In genomic region chrX:150365051-150365952, GRCh38 we compare ENCODE assay signal across 8 cellular contexts. TPM values are rescaled to one million over a fixed set of nuclear protein-coding genes. Genes with fewer than 3 reads are reported as not detected.
DNase-seq lines count a peak whose midpoint lies in the region; ATAC-seq and TF ChIP-seq lines count a peak whose summit lies in the region.

No MANE protein-coding gene starts in this region.

- H3K4me1 ChIP-seq in endodermal cell (ENCODE audit: control insufficient read depth, insufficient read depth, low read length) (no peaks in the 10 kb centered on the region), mesenchymal stem cell (ENCODE audit: control insufficient read depth, insufficient read depth, low read depth, low read length) (peaks cover 12% of the 10 kb centered on the region)

- H4K8ac ChIP-seq in mesenchymal stem cell (ENCODE audit: low read length), result no peak overlapping the region

- CTCF ChIA-PET in GM10248 (lab: Yijun Ruan, JAX), result no interaction called here
- CTCF ChIA-PET in activated CD4-positive, alpha-beta memory T cell treated with anti-CD3 and anti-CD28 coated beads, Interleukin-2, amount 10 ng/mL, durations not matched to agents 7 days and 5 days (lab: Charles Lee), result interaction anchor here (0.8 to 3.6 kb wide), 9 partner anchors 11 to 203 kb away, joined by 3 to 36 read pairs (median 4); no protein-coding TSS in a partner anchor

- H3K36me3 ChIP-seq in endodermal cell (ENCODE audit: control insufficient read depth, insufficient read depth, low read length), result no peaks in the 10 kb centered on the region
- H3K36me3 ChIP-seq in mesenchymal stem cell (ENCODE audit: control insufficient read depth in 1 of 2, insufficient read depth in 2 of 2, low read depth in 1 of 2, low read length in 2 of 2), result no peaks in the 10 kb centered on the region

- no peaks in the 10 kb centered on the region for H3K79me1 ChIP-seq in mesenchymal stem cell (replicated peaks; ENCODE audit: low read length, poor library complexity, severe bottlenecking)

- WGBS in endodermal cell (ENCODE audit: insufficient coverage in 1 of 2, insufficient read length in 1 of 2), 2 experiments, result 1% methylated on average over 68 of the region's 75 CpGs; no CpG with 5 or more reads in 1 of the 2 experiments
- 1% methylated on average over 35 of the region's 75 CpGs for WGBS in mesenchymal stem cell

- H3K18ac ChIP-seq in mesenchymal stem cell (ENCODE audit: low read depth in 1 of 2, low read length in 2 of 2), result peak overlapping the region; percentile 21 to 85

- H2AK5ac ChIP-seq in mesenchymal stem cell (ENCODE audit: low read length, severe bottlenecking), result no peak overlapping the region

- H3K4me3 ChIP-seq in endodermal cell (ENCODE audit: low read length) (peak overlapping the region; percentile 74), mesenchymal stem cell (ENCODE audit: insufficient read depth in 1 of 2, low read depth in 1 of 2, low read length in 2 of 2) (peak overlapping the region; percentile 72 to 82)

- POLR2A ChIA-PET in GM10248 (lab: Yijun Ruan, JAX), result no interaction called here
- POLR2A ChIA-PET in activated CD4-positive, alpha-beta memory T cell treated with anti-CD3 and anti-CD28 coated beads, Interleukin-2, amount 10 ng/mL, durations not matched to agents 7 days and 5 days (lab: Charles Lee), result interaction anchor here (1.8 to 2.4 kb wide), 4 partner anchors 12 to 205 kb away, joined by 4 to 11 read pairs (median 9); no protein-coding TSS in a partner anchor

- peaks cover 16% of the 10 kb centered on the region for H3K27me3 Mint-ChIP-seq in activated CD4-positive, alpha-beta memory T cell treated with anti-CD3 and anti-CD28 coated beads, Interleukin-2, amount 10 ng/mL, durations not matched to agents 7 days and 5 days
- peaks cover 57% of the 10 kb centered on the region for H3K27me3 Mint-ChIP-seq in endodermal cell (ENCODE audit: insufficient read depth)

- H3K4me2 ChIP-seq in mesenchymal stem cell (ENCODE audit: low read length, poor library complexity, severe bottlenecking), result peak overlapping the region; percentile 87

- ATAC-seq in stimulated activated effector memory CD8-positive, alpha-beta T cell treated with anti-CD3 and anti-CD28 coated beads, Interleukin-12 subunit alpha, Interleukin-12 subunit beta, amount 100 ng/mL, for 72 hours, result peak; percentile 57
- no peak for ATAC-seq in HG02840 (IDR thresholded peaks at IDR 0.05; ENCODE audit: low FRiP score, unreplicated experiment)

- H3K27ac ChIP-seq in endodermal cell (ENCODE audit: low read depth, low read length), result peak overlapping the region; percentile 83
- H3K27ac ChIP-seq in mesenchymal stem cell (ENCODE audit: low read length, poor library complexity, severe bottlenecking), result peak overlapping the region; percentile 87

- TF ChIP-seq CTCF in GM10248 (IDR thresholded peaks at IDR 0.05; ENCODE audit: control extremely low read depth, extremely low read depth, low read depth, missing control alignments) (peak; percentile 16), endodermal cell (conservative IDR thresholded peaks at IDR 0.05) (peak; percentile 76)

- H2BK120ac ChIP-seq in mesenchymal stem cell (ENCODE audit: low read depth, low read length), result no peak overlapping the region

- DNase-seq in GM10248 (ENCODE audit: extremely low spot score), result peak; percentile 21
- peak; percentile 4 for DNase-seq in NCI-H446 treated with DMSO at 0.1 percent for 48 hours (lab: John Stamatoyannopoulos, UW)
- peak; percentile 75 for DNase-seq in activated CD4-positive, alpha-beta memory T cell treated with anti-CD3 and anti-CD28 coated beads, Interleukin-2, amount 10 ng/mL, durations not matched to agents 7 days and 5 days
- peak; percentile 89 for DNase-seq in endodermal cell
- peak; percentile 71 for DNase-seq in mesenchymal stem cell
- peak; percentile 61 to 82 for DNase-seq in stimulated activated effector memory CD8-positive, alpha-beta T cell treated with anti-CD3 and anti-CD28 coated beads, Interleukin-12 subunit alpha, Interleukin-12 subunit beta, amount 100 ng/mL, for 72 hours (ENCODE audit: low spot score in 2 of 2)
- DNase-seq in OCI-M2 (lab: John Stamatoyannopoulos, UW; ENCODE audit: unreplicated experiment), result no peak

- no peaks in the 10 kb centered on the region for H3K9me3 Mint-ChIP-seq in activated CD4-positive, alpha-beta memory T cell treated with anti-CD3 and anti-CD28 coated beads, Interleukin-2, amount 10 ng/mL, durations not matched to agents 7 days and 5 days
- peaks cover 47% of the 10 kb centered on the region for H3K9me3 Mint-ChIP-seq in endodermal cell
- no peaks in the 10 kb centered on the region for H3K9me3 Mint-ChIP-seq in stimulated activated effector memory CD8-positive, alpha-beta T cell treated with anti-CD3 and anti-CD28 coated beads, Interleukin-12 subunit alpha, Interleukin-12 subunit beta, amount 100 ng/mL, for 72 hours

- H2BK15ac ChIP-seq in mesenchymal stem cell (ENCODE audit: low read depth, poor library complexity, severe bottlenecking), result no peak overlapping the region

- H3K14ac ChIP-seq in mesenchymal stem cell (ENCODE audit: low read length in 2 of 2), result peak overlapping the region in 1 of 2 experiments; percentile 8

- peaks cover 24% of the 10 kb centered on the region for H3K4me1 Mint-ChIP-seq in activated CD4-positive, alpha-beta memory T cell treated with anti-CD3 and anti-CD28 coated beads, Interleukin-2, amount 10 ng/mL, durations not matched to agents 7 days and 5 days
- H3K4me1 Mint-ChIP-seq in endodermal cell, result peaks cover 13% of the 10 kb centered on the region
- H3K4me1 Mint-ChIP-seq in stimulated activated effector memory CD8-positive, alpha-beta T cell treated with anti-CD3 and anti-CD28 coated beads, Interleukin-12 subunit alpha, Interleukin-12 subunit beta, amount 100 ng/mL, for 72 hours, result peaks cover 28% of the 10 kb centered on the region

- H2AFZ ChIP-seq in mesenchymal stem cell (ENCODE audit: low read depth, low read length), result peak overlapping the region; percentile 10

- H3K4me3 Mint-ChIP-seq in activated CD4-positive, alpha-beta memory T cell treated with anti-CD3 and anti-CD28 coated beads, Interleukin-2, amount 10 ng/mL, durations not matched to agents 7 days and 5 days, result peak overlapping the region; percentile 79
- H3K4me3 Mint-ChIP-seq in endodermal cell, result peak overlapping the region; percentile 54
- H3K4me3 Mint-ChIP-seq in stimulated activated effector memory CD8-positive, alpha-beta T cell treated with anti-CD3 and anti-CD28 coated beads, Interleukin-12 subunit alpha, Interleukin-12 subunit beta, amount 100 ng/mL, for 72 hours, result peak overlapping the region; percentile 91

- no peak overlapping the region for H3K9ac ChIP-seq in endodermal cell (ENCODE audit: extremely low read depth, low read length, poor library complexity, severe bottlenecking)
- peak overlapping the region; percentile 94 for H3K9ac ChIP-seq in mesenchymal stem cell (ENCODE audit: low read length)

- peak overlapping the region in 1 of 2 experiments; percentile 31 for H2BK12ac ChIP-seq in mesenchymal stem cell (ENCODE audit: low read length in 2 of 2)

- H3K9me3 ChIP-seq in endodermal cell (ENCODE audit: control insufficient read depth, low read length) (no peaks in the 10 kb centered on the region), mesenchymal stem cell (ENCODE audit: control insufficient read depth, low read length) (peaks cover 6% of the 10 kb centered on the region)

- peak overlapping the region; percentile 75 for H4K91ac ChIP-seq in mesenchymal stem cell (ENCODE audit: low read length)

- peaks cover 50% of the 10 kb centered on the region for H3K27me3 ChIP-seq in endodermal cell (ENCODE audit: control insufficient read depth, insufficient read depth, low read length, poor library complexity, severe bottlenecking)
- peaks cover 0 to 12% of the 10 kb centered on the region in 2 experiments for H3K27me3 ChIP-seq in mesenchymal stem cell (ENCODE audit: control insufficient read depth in 1 of 2, insufficient read depth in 1 of 2, low read length in 2 of 2)

- no peaks in the 10 kb centered on the region for H3K36me3 Mint-ChIP-seq in activated CD4-positive, alpha-beta memory T cell treated with anti-CD3 and anti-CD28 coated beads, Interleukin-2, amount 10 ng/mL, durations not matched to agents 7 days and 5 days (ENCODE audit: low read depth)
- no peaks in the 10 kb centered on the region for H3K36me3 Mint-ChIP-seq in endodermal cell (ENCODE audit: low read depth)
- no peaks in the 10 kb centered on the region for H3K36me3 Mint-ChIP-seq in stimulated activated effector memory CD8-positive, alpha-beta T cell treated with anti-CD3 and anti-CD28 coated beads, Interleukin-12 subunit alpha, Interleukin-12 subunit beta, amount 100 ng/mL, for 72 hours

- peak overlapping the region; percentile 47 for H3K27ac Mint-ChIP-seq in activated CD4-positive, alpha-beta memory T cell treated with anti-CD3 and anti-CD28 coated beads, Interleukin-2, amount 10 ng/mL, durations not matched to agents 7 days and 5 days
- H3K27ac Mint-ChIP-seq in endodermal cell, result no peak overlapping the region
- no peak overlapping the region for H3K27ac Mint-ChIP-seq in stimulated activated effector memory CD8-positive, alpha-beta T cell treated with anti-CD3 and anti-CD28 coated beads, Interleukin-12 subunit alpha, Interleukin-12 subunit beta, amount 100 ng/mL, for 72 hours

- peak overlapping the region in 1 of 2 experiments; percentile 73 for H3K4ac ChIP-seq in mesenchymal stem cell (ENCODE audit: low read depth in 1 of 2, low read length in 2 of 2)

- H2BK5ac ChIP-seq in mesenchymal stem cell (ENCODE audit: low read depth, low read length, poor library complexity, severe bottlenecking), result no peak overlapping the region

- H3K23ac ChIP-seq in mesenchymal stem cell (ENCODE audit: low read length in 2 of 2), result no peak overlapping the region

RNA-seq across cellular contexts. Expression of gene MAMLD1, which starts 2.2 kb away (rescaled TPM):
- total RNA-seq in activated CD4-positive, alpha-beta memory T cell treated with anti-CD3 and anti-CD28 coated beads, Interleukin-2, amount 10 ng/mL, durations not matched to agents 7 days and 5 days, result 1 to 10 TPM; 5.1 to 5.6 TPM
- total RNA-seq in endodermal cell, result under 1 TPM; 0.44 to 0.68 TPM
- polyA plus RNA-seq in endodermal cell (2013, experiment 1 of 2), result 3.5 TPM
- polyA plus RNA-seq in endodermal cell (2013, experiment 2 of 2), result 3.1 TPM
- 3.4 TPM for polyA plus RNA-seq in mesenchymal stem cell (2013, experiment 1 of 2)
- polyA plus RNA-seq in mesenchymal stem cell (2013, experiment 2 of 2), result 3.3 TPM
